Comparison of ENCODE assay signal across 12 cellular contexts in genomic region chr18:34767601-34768027, GRCh38. TPM values are rescaled to one million over a fixed set of nuclear protein-coding genes. Genes with fewer than 3 reads are reported as not detected.
DNase-seq lines count a peak whose midpoint lies in the region; ATAC-seq and TF ChIP-seq lines count a peak whose summit lies in the region.
"Had no signal": no experiment of that assay in that cellular context is flagged by ENCODE, and none has a peak within 500 bp of the region (broad histone marks: within the 10 kb centered on the region; RNA-seq: fewer than 3 reads in every experiment).

No MANE protein-coding gene starts in this region.

- intact Hi-C loops in lower leg skin (cut with DNase I; ENCODE audit: low total_unique reads): no loop called here
- intact Hi-C loops in left ventricle myocardium inferior (cut with micrococcal nuclease): no loop called here

- peaks cover 10% of the 10 kb centered on the region for H3K4me1 ChIP-seq in left ventricle myocardium inferior

- TF ChIP-seq CTCF in HFFc6 (IDR thresholded peaks at IDR 0.05) (no peak), lower leg skin (IDR thresholded peaks at IDR 0.05) (no peak), left ventricle myocardium inferior (IDR thresholded peaks at IDR 0.05; ENCODE audit: borderline replicate concordance) (no peak)

- H3K4me3 ChIP-seq in lower leg skin (ENCODE audit: low read depth, poor library complexity, severe bottlenecking) (no peak overlapping the region), left ventricle myocardium inferior (no peak overlapping the region)

- no peak overlapping the region for H3K27ac ChIP-seq in left ventricle myocardium inferior (replicated peaks)
- H3K27ac ChIP-seq: HL-60 had no signal

- peaks cover 8% of the 10 kb centered on the region for H3K36me3 ChIP-seq in left ventricle myocardium inferior

- 87 to 91% methylated on average over 1 of the region's 1 CpG for WGBS in lower leg skin, 2 donors

- DNase-seq in Daoy (ENCODE audit: low read depth) (peak; percentile 75), HFFc6 (peak; percentile 87), amniotic epithelial cell (ENCODE audit: low read depth) (peak; percentile 84), kidney glomerular epithelial cell (lab: John Stamatoyannopoulos, UW) (peak; percentile 18), lower leg skin (ENCODE audit: low spot score in 2 of 2) (no peak), left ventricle myocardium inferior (no peak), COLO668 (lab: John Stamatoyannopoulos, UW; ENCODE audit: unreplicated experiment) (no peak)
- DNase-seq: activated CD4-positive, alpha-beta T cell treated with anti-CD3 and anti-CD28 coated beads for 1 hour; activated naive CD4-positive, alpha-beta T cell treated with anti-CD3 and anti-CD28 coated beads, Interleukin-2, amount 50 U/mL, for 16 hours; COR-L47 had no signal

- peak overlapping the region; percentile 5; the same call in 1 of the 2 replicates for H3K4me3 Mint-ChIP-seq in HFFc6

- H3K27me3 Mint-ChIP-seq in HFFc6 (ENCODE audit: insufficient read depth): no peaks in the 10 kb centered on the region

- H3K27ac Mint-ChIP-seq in HFFc6: peak overlapping the region; percentile 73

- H3K4me1 Mint-ChIP-seq in HFFc6 (ENCODE audit: low read depth): peaks cover 39% of the 10 kb centered on the region

- H3K36me3 Mint-ChIP-seq in HFFc6 (ENCODE audit: low read depth): no peaks in the 10 kb centered on the region

- H3K9me3 ChIP-seq in left ventricle myocardium inferior (replicated peaks): no peaks in the 10 kb centered on the region

- no peaks in the 10 kb centered on the region for H3K27me3 ChIP-seq in left ventricle myocardium inferior (ENCODE audit: low read depth)

- no peak for TF ChIP-seq POLR2A in lower leg skin (IDR thresholded peaks at IDR 0.05)

- no peaks in the 10 kb centered on the region for H3K9me3 Mint-ChIP-seq in HFFc6

- no peak for ATAC-seq in GM21786 (IDR thresholded peaks at IDR 0.05; ENCODE audit: unreplicated experiment)

RNA-seq across cellular contexts. Expression of gene DTNA, which starts 57.5 kb away (rescaled TPM):
- 12.1 and 14.3 TPM in 2 replicates for total RNA-seq in Daoy (2014; rRNA removed; shearing (Covaris generic))
- total RNA-seq in HFFc6 (2021; fragmentation: NEBNext Ultra II Directional; extraction: Animal tissue kit (Norgen Biotek cat#: 25700)): 1 to 10 TPM in 3 of 6 experiments, under 1 TPM in 3; 0.58 to 1.2 (median 0.98) TPM
- 1 to 10 TPM; 3.3 to 8.0 (median 5.7) TPM for total RNA-seq in lower leg skin
- 167 TPM for total RNA-seq in left ventricle myocardium inferior

Comparison
In these comparisons a context has a peak if more than half of its experiments do, and no peak if none do; other contexts are left out.
1. DNase-seq: peak in Daoy (single experiment), HFFc6 (single experiment), amniotic epithelial cell (single experiment) and kidney glomerular epithelial cell (single experiment); none in lower leg skin (0 of 2), left ventricle myocardium inferior (single experiment) and COLO668 (single experiment).
2. RNA of gene DTNA, which starts 57.5 kb away (total RNA-seq): 167 TPM in left ventricle myocardium inferior (single experiment); 12.1 to 14.3 TPM in Daoy, 3.3 to 8.0 TPM in lower leg skin and 0.58 to 1.2 TPM in HFFc6; every median in the first group is over 10 times any median in the second.